Comparison of ENCODE assay signal across 8 cellular contexts in genomic region chr20:10521068-10521834, GRCh38.
DNase-seq lines count a peak whose midpoint lies in the region; ATAC-seq and TF ChIP-seq lines count a peak whose summit lies in the region.

No MANE protein-coding gene starts in this region.

- peaks cover 9% of the 10 kb centered on the region for H3K36me3 Mint-ChIP-seq in T-helper 17 cell (ENCODE audit: low read depth)

- H2AFZ ChIP-seq in MM.1S (ENCODE audit: low read length) = no peak overlapping the region

- no peaks in the 10 kb centered on the region for H3K36me3 ChIP-seq in colonic mucosa
- no peaks in the 10 kb centered on the region for H3K36me3 ChIP-seq in MM.1S (replicated peaks; ENCODE audit: insufficient read depth, low read length)

- H3K9me3 ChIP-seq in T-helper 17 cell (ENCODE audit: control insufficient read depth, low read length, poor library complexity, severe bottlenecking) (no peaks in the 10 kb centered on the region), colonic mucosa (no peaks in the 10 kb centered on the region), MM.1S (replicated peaks; ENCODE audit: insufficient read depth, low read length) (no peaks in the 10 kb centered on the region)

- H3K4me2 ChIP-seq in MM.1S (ENCODE audit: low read depth, low read length) = no peak overlapping the region

- no peak for TF ChIP-seq CTCF in colonic mucosa (IDR thresholded peaks at IDR 0.05)
- no peak for TF ChIP-seq CTCF in MM.1S (IDR thresholded peaks at IDR 0.05; ENCODE audit: low read length)

- H3K79me2 ChIP-seq in MM.1S (ENCODE audit: low read length) = no peaks in the 10 kb centered on the region

- ATAC-seq in T-helper 17 cell (no peak), GM18868 (IDR thresholded peaks at IDR 0.05; ENCODE audit: unreplicated experiment) (no peak)

- H3K27ac ChIP-seq in colonic mucosa (no peak overlapping the region), MM.1S (ENCODE audit: low read length) (no peak overlapping the region)

- no peak overlapping the region for H3K9ac ChIP-seq in colonic mucosa (ENCODE audit: low read depth in 2 of 2, low read length in 2 of 2)
- no peak overlapping the region for H3K9ac ChIP-seq in MM.1S (ENCODE audit: low read length)

- H3K27ac Mint-ChIP-seq in T-helper 17 cell = peak overlapping the region; percentile 32

- no peaks in the 10 kb centered on the region for H3K9me2 ChIP-seq in MM.1S (replicated peaks; ENCODE audit: insufficient read depth, low read length)

- H3K27me3 Mint-ChIP-seq in T-helper 17 cell = no peaks in the 10 kb centered on the region

- intact Hi-C loops in colonic mucosa (cut with DNase I) = no loop called here

- H3K27me3 ChIP-seq in colonic mucosa (no peaks in the 10 kb centered on the region), MM.1S (replicated peaks; ENCODE audit: insufficient read depth, low read length) (no peaks in the 10 kb centered on the region)

- H4K20me1 ChIP-seq in MM.1S (ENCODE audit: insufficient read depth, low read length) = no peaks in the 10 kb centered on the region

- no peaks in the 10 kb centered on the region for H3F3A ChIP-seq in MM.1S (ENCODE audit: insufficient read depth, low read length)

- H3K4me3 ChIP-seq in colonic mucosa (no peak overlapping the region), MM.1S (ENCODE audit: low read length) (no peak overlapping the region)

- peak; percentile 42 for DNase-seq in ACHN
- peak; percentile 71 for DNase-seq in HPDE6-E6E7 (ENCODE audit: extremely low spot score)
- DNase-seq in T-helper 17 cell = no peak
- peak; percentile 52 for DNase-seq in foreskin melanocyte
- no peak for DNase-seq in colonic mucosa
- DNase-seq in MM.1S = no peak
- no peak for DNase-seq in stimulated activated naive CD4-positive, alpha-beta T cell treated with Interleukin-2 at 50 U/mL for 16 hours (lab: John Stamatoyannopoulos, UW)

- H3K4me1 ChIP-seq in colonic mucosa (no peaks in the 10 kb centered on the region), MM.1S (ENCODE audit: low read length) (no peaks in the 10 kb centered on the region)

- no peak overlapping the region for H3K4me3 Mint-ChIP-seq in T-helper 17 cell

- H3K4me1 Mint-ChIP-seq in T-helper 17 cell = peaks cover 29% of the 10 kb centered on the region

- in situ Hi-C loops in ACHN (cut with HindIII; ENCODE audit: low pct_ligation_motif_present, low pct_unique_long_range_greater_than_20kb, low sequenced_read_pairs) = no loop called here

Comparison
In these comparisons a context has a peak if more than half of its experiments do, and no peak if none do; other contexts are left out.
1. DNase-seq: peak in ACHN (single experiment), HPDE6-E6E7 (single experiment) and foreskin melanocyte (single experiment); none in T-helper 17 cell (0 of 3), colonic mucosa (single experiment), MM.1S (single experiment) and stimulated activated naive CD4-positive, alpha-beta T cell treated with Interleukin-2 at 50 U/mL for 16 hours (single experiment).